In genomic region chr14:61392297-61392696, GRCh38 we compare ENCODE assay signal across 18 cellular contexts.
"Had no signal": no experiment of that assay in that cellular context is flagged by ENCODE, and none has a peak within 500 bp of the region (broad histone marks: within the 10 kb centered on the region; RNA-seq: fewer than 3 reads in every experiment).

No MANE protein-coding gene starts in this region.

- H3K27ac Mint-ChIP-seq: nephron had no signal

- H3K4me3 Mint-ChIP-seq: nephron had no signal

- H3K9me3 ChIP-seq: heart left ventricle, psoas muscle, right lobe of liver, SJSA1, stomach, thoracic aorta had no signal

- ATAC-seq: heart left ventricle, left lobe of liver, psoas muscle, right lobe of liver had no signal

- H3K36me3 ChIP-seq: cardiac muscle cell, heart left ventricle, right lobe of liver, SJSA1, stomach, thoracic aorta had no signal

- H3K27ac ChIP-seq: cardiac muscle cell, coronary artery, heart left ventricle, psoas muscle, right lobe of liver, SJSA1, stomach, thoracic aorta had no signal

- H3K27me3 ChIP-seq: cardiac muscle cell, heart left ventricle, right lobe of liver, SJSA1, stomach had no signal

- H3K9me3 Mint-ChIP-seq: activated T-helper 2 cell treated with anti-CD3 and anti-CD28 coated beads, Interferon-gamma antibody, Interleukin-2, Interleukin-4, amounts not matched to agents 10 μg/mL and 5 μg/mL and 100 μg/mL, durations not matched to agents 14 hours and 24 hours and 36 hours; nephron had no signal

- H3K4me1 ChIP-seq: right lobe of liver had no signal

- H3K4me3 ChIP-seq: cardiac muscle cell, coronary artery, heart left ventricle, psoas muscle, right lobe of liver, SJSA1, stomach, thoracic aorta had no signal

- DNase-seq: activated CD4-positive, alpha-beta T cell treated with anti-CD3 and anti-CD28 coated beads for 1 hour; effector CD4-positive, alpha-beta T cell; heart left ventricle; islet precursor cell; mammary epithelial cell; occipital lobe; psoas muscle; right lobe of liver; stimulated activated CD4-positive, alpha-beta T cell treated with anti-CD3 and anti-CD28 coated beads, Interleukin-2, amount 100 ng/mL, for 24 hours; stomach; T-helper 9 cell had no signal
